Comparison of ENCODE assay signal across 19 cellular contexts in genomic region chr14:101031721-101032120, GRCh38.
"Had no signal": no experiment of that assay in that cellular context is flagged by ENCODE, and none has a peak within 500 bp of the region (broad histone marks: within the 10 kb centered on the region; RNA-seq: fewer than 3 reads in every experiment).

No MANE protein-coding gene starts in this region.

- H3K27me3 ChIP-seq: heart right ventricle, tibial artery had no signal

- H3K9me3 ChIP-seq: heart right ventricle, psoas muscle, tibial artery had no signal

- H3K4me1 ChIP-seq: heart right ventricle, parathyroid adenoma, psoas muscle, tibial artery had no signal

- H3K27ac Mint-ChIP-seq: nephron progenitor cell; stimulated activated effector memory CD8-positive, alpha-beta T cell treated with anti-CD3 and anti-CD28 coated beads, Interleukin-12 subunit alpha, Interleukin-12 subunit beta, amount 100 ng/mL, for 72 hours had no signal

- H3K4me3 Mint-ChIP-seq: naive thymus-derived CD4-positive, alpha-beta T cell; nephron progenitor cell; stimulated activated effector memory CD8-positive, alpha-beta T cell treated with anti-CD3 and anti-CD28 coated beads, Interleukin-12 subunit alpha, Interleukin-12 subunit beta, amount 100 ng/mL, for 72 hours had no signal

- H3K36me3 Mint-ChIP-seq: naive thymus-derived CD4-positive, alpha-beta T cell; stimulated activated effector memory CD8-positive, alpha-beta T cell treated with anti-CD3 and anti-CD28 coated beads, Interleukin-12 subunit alpha, Interleukin-12 subunit beta, amount 100 ng/mL, for 72 hours had no signal

- H3K4me3 ChIP-seq: dorsolateral prefrontal cortex, heart right ventricle, psoas muscle, tibial artery had no signal

- H3K27ac ChIP-seq: dorsolateral prefrontal cortex, heart right ventricle, parathyroid adenoma, psoas muscle, tibial artery had no signal

- ATAC-seq: esophagus mucosa; heart right ventricle; naive thymus-derived CD4-positive, alpha-beta T cell; psoas muscle; stimulated activated effector memory CD8-positive, alpha-beta T cell treated with anti-CD3 and anti-CD28 coated beads, Interleukin-12 subunit alpha, Interleukin-12 subunit beta, amount 100 ng/mL, for 72 hours; stimulated activated naive CD8-positive, alpha-beta T cell treated with anti-CD3 and anti-CD28 coated beads, Interleukin-15, Interleukin-2, amounts not matched to agents 100 U/mL and 50 U/mL, for 24 hours had no signal

- H3K4me1 Mint-ChIP-seq: nephron progenitor cell; stimulated activated effector memory CD8-positive, alpha-beta T cell treated with anti-CD3 and anti-CD28 coated beads, Interleukin-12 subunit alpha, Interleukin-12 subunit beta, amount 100 ng/mL, for 72 hours had no signal

- DNase-seq: central memory CD4-positive, alpha-beta T cell; cortex of kidney; effector memory CD4-positive, alpha-beta T cell; heart right ventricle; hypothalamus; mesendoderm; naive thymus-derived CD4-positive, alpha-beta T cell; nephron progenitor cell; psoas muscle; retina; small intestine; stimulated activated CD4-positive, alpha-beta T cell treated with anti-CD3 and anti-CD28 coated beads, Interleukin-2, amount 100 ng/mL, for 48 hours; stimulated activated CD8-positive, alpha-beta memory T cell treated with anti-CD3 and anti-CD28 coated beads, Interleukin-4, amount 100 ng/mL, for 48 hours; stimulated activated naive CD8-positive, alpha-beta T cell treated with anti-CD3 and anti-CD28 coated beads, Interleukin-15, Interleukin-2, amounts not matched to agents 100 U/mL and 50 U/mL, for 24 hours had no signal

- H3K36me3 ChIP-seq: tibial artery had no signal
